Comparison of ENCODE assay signal across 1 cellular context in genomic region chr14:91508105-91508504, GRCh38.
TF ChIP-seq lines count a peak whose summit lies in the region.

No MANE protein-coding gene starts in this region.

TF ChIP-seq in HepG2, 621 proteins besides CTCF, POLR2A, EP300 and RAD21 (continued from another document):
- no peak for TF ChIP-seq STAG1 (CRISPR knock-in tag; IDR thresholded peaks at IDR 0.05)
- TF ChIP-seq JDP2 (CRISPR knock-in tag; IDR thresholded peaks at IDR 0.05; ENCODE audit: borderline replicate concordance), result no peak
- TF ChIP-seq RFX3 (CRISPR knock-in tag; IDR thresholded peaks at IDR 0.05), result no peak
- TF ChIP-seq ADNP (CRISPR knock-in tag; IDR thresholded peaks at IDR 0.05), result no peak
- TF ChIP-seq FOXP1 (IDR thresholded peaks at IDR 0.05), result no peak
- TF ChIP-seq FOXP1 (CRISPR knock-in tag; IDR thresholded peaks at IDR 0.05), result no peak
- no peak for TF ChIP-seq PRDM10 (CRISPR knock-in tag; IDR thresholded peaks at IDR 0.05; ENCODE audit: low read depth)
- no peak for TF ChIP-seq MXD4 (CRISPR knock-in tag; IDR thresholded peaks at IDR 0.05)
